ENCODE assay signal across 18 cellular contexts in the genomic region with DNA sequence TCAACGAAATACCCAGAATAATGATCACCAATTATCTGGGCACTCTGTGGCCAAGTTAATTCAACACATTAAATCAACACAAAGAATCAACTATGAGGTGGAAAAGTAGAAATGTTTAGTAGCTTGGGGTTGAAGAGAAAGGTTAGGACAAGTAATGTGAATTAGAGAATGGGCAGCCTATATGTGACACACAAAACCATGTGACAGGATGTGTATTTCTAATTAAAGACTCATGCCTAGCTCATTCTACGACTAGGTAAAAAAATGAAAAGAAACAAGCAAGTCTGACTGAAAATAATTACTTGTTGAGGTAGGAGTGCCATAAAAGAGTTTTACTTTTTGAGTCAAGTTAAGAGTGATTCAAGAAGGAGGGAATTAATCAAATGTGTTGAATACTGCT.
A peak's percentile ranks its signal among the peaks of the same experiment; 100 is the strongest.
DNase-seq lines count a peak whose midpoint lies in the region; ATAC-seq and TF ChIP-seq lines count a peak whose summit lies in the region.
"Had no signal": no experiment of that assay in that cellular context is flagged by ENCODE, and none has a peak within 500 bp of the region (broad histone marks: within the 10 kb centered on the region; RNA-seq: fewer than 3 reads in every experiment).

No MANE protein-coding gene starts in this region.

- H3F3A ChIP-seq in Loucy (ENCODE audit: low read depth) = peaks cover 10% of the 10 kb centered on the region; the same call in 1 of the 2 replicates
- no peaks in the 10 kb centered on the region for H3F3A ChIP-seq in SU-DHL-6 (ENCODE audit: insufficient read depth)

- ATAC-seq in left cardiac atrium = no peak
- ATAC-seq in heart left ventricle = no peak
- ATAC-seq: A549, HCT116 had no signal

- DNase-seq in ELR (ENCODE audit: low read depth) = peak; percentile 2
- DNase-seq in NAMALWA (ENCODE audit: low spot score) = no peak
- no peak for DNase-seq in left cardiac atrium
- DNase-seq in ureter (ENCODE audit: low spot score) = no peak
- no peak for DNase-seq in heart left ventricle
- DNase-seq: 8988T; BE2C; CD4-positive, alpha-beta T cell; CD8-positive, alpha-beta memory T cell; DMS53; DMS79 treated with DMSO at 0.1 percent for 48 hours; GM23248; H9 had no signal

- H3K36me3 ChIP-seq in Loucy (ENCODE audit: insufficient read depth, low read length) (no peaks in the 10 kb centered on the region), SU-DHL-6 (ENCODE audit: low read length) (peaks cover 3% of the 10 kb centered on the region; the same call in 1 of the 2 replicates), heart left ventricle (no peaks in the 10 kb centered on the region)
- H3K36me3 ChIP-seq: BE2C; BLaER1 treated with 17β-estradiol and CSF1 and Interleukin-3, amounts not matched to agents 10 nM and 100 nM had no signal

- TF ChIP-seq CTCF in Loucy (conservative IDR thresholded peaks at IDR 0.05; ENCODE audit: low read length) (no peak), SU-DHL-6 (IDR thresholded peaks at IDR 0.05; ENCODE audit: insufficient read depth, low read length, poor library complexity, severe bottlenecking) (no peak), heart left ventricle (IDR thresholded peaks at IDR 0.05) (no peak)

- H3K4me2 ChIP-seq in Loucy (ENCODE audit: low read depth, low read length, poor library complexity, severe bottlenecking) (peak overlapping the region; percentile 44), SU-DHL-6 (ENCODE audit: low read depth, low read length, poor library complexity, severe bottlenecking) (no peak overlapping the region)
- H3K4me2 ChIP-seq: A549; BLaER1 treated with 17β-estradiol and CSF1 and Interleukin-3, amounts not matched to agents 10 nM and 100 nM had no signal

- 60 to 72% (median 62%) methylated on average over 2 of the region's 2 CpGs for WGBS in heart left ventricle, 4 donors

- H3K9me2 ChIP-seq in Loucy (replicated peaks; ENCODE audit: low read depth, low read length) (no peaks in the 10 kb centered on the region), SU-DHL-6 (replicated peaks; ENCODE audit: insufficient read depth, low read length) (no peaks in the 10 kb centered on the region)

- peaks cover 55% of the 10 kb centered on the region for H3K4me1 ChIP-seq in Loucy (ENCODE audit: insufficient read depth, low read length, poor library complexity, severe bottlenecking)
- no peaks in the 10 kb centered on the region for H3K4me1 ChIP-seq in heart left ventricle
- H3K4me1 ChIP-seq: A549, BE2C had no signal

- H4K20me1 ChIP-seq in Loucy (ENCODE audit: insufficient read depth, low read length, poor library complexity, severe bottlenecking) = no peaks in the 10 kb centered on the region
- H4K20me1 ChIP-seq in SU-DHL-6 (ENCODE audit: low read depth, low read length) = no peaks in the 10 kb centered on the region
- H4K20me1 ChIP-seq: BLaER1 treated with 17β-estradiol and CSF1 and Interleukin-3, amounts not matched to agents 10 nM and 100 nM had no signal

- no peak overlapping the region for H3K9ac ChIP-seq in Loucy (ENCODE audit: low read depth, low read length, poor library complexity, severe bottlenecking)
- H3K9ac ChIP-seq in SU-DHL-6 (ENCODE audit: low read length) = no peak overlapping the region
- H3K9ac ChIP-seq: BLaER1 treated with 17β-estradiol and CSF1 and Interleukin-3, amounts not matched to agents 10 nM and 100 nM; GM23248 had no signal

- no peaks in the 10 kb centered on the region; the same call in 1 of the 2 replicates for H3K9me3 ChIP-seq in Loucy (ENCODE audit: insufficient read depth, low read depth, low read length)
- H3K9me3 ChIP-seq in SU-DHL-6 (ENCODE audit: insufficient read depth, low read length) = peaks cover 10% of the 10 kb centered on the region; the same call in 1 of the 2 replicates
- peaks cover 0 to 3% (median 0%) of the 10 kb centered on the region in 12 donors for H3K9me3 ChIP-seq in heart left ventricle
- H3K9me3 ChIP-seq: A549, BE2C had no signal

- no peaks in the 10 kb centered on the region for H3K79me2 ChIP-seq in Loucy (ENCODE audit: insufficient read depth, low read length)
- no peaks in the 10 kb centered on the region for H3K79me2 ChIP-seq in SU-DHL-6 (ENCODE audit: insufficient read depth, low read length)

- H2AFZ ChIP-seq in Loucy (ENCODE audit: low read length) (no peak overlapping the region; the same call in 1 of the 2 replicates), SU-DHL-6 (ENCODE audit: low read depth, low read length, severe bottlenecking) (peak overlapping the region; percentile 27)
- H2AFZ ChIP-seq: GM23248 had no signal

- H3K27ac ChIP-seq in SU-DHL-6 (ENCODE audit: low read depth, low read length) (no peak overlapping the region), heart left ventricle (no peak overlapping the region)
- H3K27ac ChIP-seq: A549; BLaER1 treated with 17β-estradiol and CSF1 and Interleukin-3, amounts not matched to agents 10 nM and 100 nM; GM23248 had no signal

- H3K27me3 ChIP-seq in Loucy (ENCODE audit: insufficient read depth, low read length, poor library complexity, severe bottlenecking) (no peaks in the 10 kb centered on the region), SU-DHL-6 (ENCODE audit: low read length) (no peaks in the 10 kb centered on the region), heart left ventricle (no peaks in the 10 kb centered on the region)
- H3K27me3 ChIP-seq: BE2C; BLaER1 treated with 17β-estradiol and CSF1 and Interleukin-3, amounts not matched to agents 10 nM and 100 nM had no signal

- H3K4me3 ChIP-seq in Loucy (ENCODE audit: low read length, poor library complexity, severe bottlenecking) = peak overlapping the region; percentile 22
- no peak overlapping the region for H3K4me3 ChIP-seq in SU-DHL-6 (ENCODE audit: insufficient read depth, low read length, poor library complexity, severe bottlenecking)
- no peak overlapping the region for H3K4me3 ChIP-seq in heart left ventricle
- H3K4me3 ChIP-seq: A549; BLaER1 treated with 17β-estradiol and CSF1 and Interleukin-3, amounts not matched to agents 10 nM and 100 nM; GM23248 had no signal

- no peak for TF ChIP-seq POLR2A in heart left ventricle (IDR thresholded peaks at IDR 0.05)

- intact Hi-C loops in left cardiac atrium (cut with DNase I) = no loop called here
- intact Hi-C loops in heart left ventricle (cut with DNase I) = no loop called here
